8 cellular contexts compared by ENCODE assay signal in genomic region chr7:12623885-12624498, GRCh38. TPM values are rescaled to one million over a fixed set of nuclear protein-coding genes. Genes with fewer than 3 reads are reported as not detected.
DNase-seq lines count a peak whose midpoint lies in the region; ATAC-seq and TF ChIP-seq lines count a peak whose summit lies in the region.

No MANE protein-coding gene starts in this region.

- no peaks in the 10 kb centered on the region for H3K36me3 Mint-ChIP-seq in naive thymus-derived CD4-positive, alpha-beta T cell
- peaks cover 2% of the 10 kb centered on the region for H3K36me3 Mint-ChIP-seq in T-helper 17 cell (ENCODE audit: low read depth)

- H3K4me3 ChIP-seq in astrocyte of the cerebellum (ENCODE audit: low read depth, low read length): no peak overlapping the region
- no peak overlapping the region for H3K4me3 ChIP-seq in naive thymus-derived CD4-positive, alpha-beta T cell (ENCODE audit: low read length)

- H3K4me3 Mint-ChIP-seq in naive thymus-derived CD4-positive, alpha-beta T cell: no peak overlapping the region
- no peak overlapping the region for H3K4me3 Mint-ChIP-seq in T-helper 17 cell

- no peak for DNase-seq in AG09319 (ENCODE audit: extremely low read depth, low read depth)
- peak; percentile 54 for DNase-seq in NAMALWA (ENCODE audit: low spot score)
- DNase-seq in astrocyte of the cerebellum (ENCODE audit: low read depth): no peak
- DNase-seq in medulla oblongata (ENCODE audit: extremely low spot score): peak; percentile 42
- no peak for DNase-seq in activated CD4-positive, CD25-positive, alpha-beta regulatory T cell (lab: John Stamatoyannopoulos, UW)
- no peak for DNase-seq in naive thymus-derived CD4-positive, alpha-beta T cell
- DNase-seq in T-helper 17 cell: no peak

- POLR2A ChIA-PET in naive thymus-derived CD4-positive, alpha-beta T cell (lab: Charles Lee): no interaction called here

- no peak overlapping the region for H3K27ac Mint-ChIP-seq in naive thymus-derived CD4-positive, alpha-beta T cell
- no peak overlapping the region for H3K27ac Mint-ChIP-seq in T-helper 17 cell

- in situ Hi-C loops in astrocyte of the cerebellum (cut with HindIII; ENCODE audit: low sequenced_read_pairs): no loop called here

- no peaks in the 10 kb centered on the region for H3K9me3 Mint-ChIP-seq in naive thymus-derived CD4-positive, alpha-beta T cell

- H3K4me1 ChIP-seq in naive thymus-derived CD4-positive, alpha-beta T cell (ENCODE audit: control insufficient read depth in 2 of 2, insufficient read depth in 2 of 2, low read length in 2 of 2): no peaks in the 10 kb centered on the region

- H3K27me3 Mint-ChIP-seq in naive thymus-derived CD4-positive, alpha-beta T cell: peaks cover 11 to 27% (median 21%) of the 10 kb centered on the region in 5 donors
- peaks cover 22% of the 10 kb centered on the region for H3K27me3 Mint-ChIP-seq in T-helper 17 cell

- CTCF ChIA-PET in naive thymus-derived CD4-positive, alpha-beta T cell (lab: Charles Lee): no interaction called here

- no peaks in the 10 kb centered on the region for H3K4me1 Mint-ChIP-seq in naive thymus-derived CD4-positive, alpha-beta T cell
- H3K4me1 Mint-ChIP-seq in T-helper 17 cell: peaks cover 3% of the 10 kb centered on the region

- ATAC-seq in GM18519 (IDR thresholded peaks at IDR 0.05; ENCODE audit: low FRiP score, unreplicated experiment) (peak; percentile 65), T-helper 17 cell (no peak)
- ATAC-seq in naive thymus-derived CD4-positive, alpha-beta T cell: no peak

- intact Hi-C loops in naive thymus-derived CD4-positive, alpha-beta T cell (cut with micrococcal nuclease): loop anchor here (1.0 kb wide), 2 partner anchors 99 to 100 kb away; no protein-coding TSS in a partner anchor

- H3K9me3 ChIP-seq in naive thymus-derived CD4-positive, alpha-beta T cell (ENCODE audit: control insufficient read depth in 2 of 3, low read length in 3 of 3): no peaks in the 10 kb centered on the region
- no peaks in the 10 kb centered on the region for H3K9me3 ChIP-seq in T-helper 17 cell (ENCODE audit: control insufficient read depth, low read length, poor library complexity, severe bottlenecking)

- no peaks in the 10 kb centered on the region for H3K27me3 ChIP-seq in naive thymus-derived CD4-positive, alpha-beta T cell (ENCODE audit: control insufficient read depth in 2 of 2, insufficient read depth in 2 of 2, low read length in 2 of 2)

- H3K27ac ChIP-seq in naive thymus-derived CD4-positive, alpha-beta T cell (ENCODE audit: low read depth, low read length): no peak overlapping the region

- TF ChIP-seq CTCF in AG09319 (IDR thresholded peaks at IDR 0.05; ENCODE audit: low read depth, low read length): peak; percentile 85
- TF ChIP-seq CTCF in astrocyte of the cerebellum (IDR thresholded peaks at IDR 0.05; ENCODE audit: low read depth, low read length, missing control alignments): peak; percentile 65

- no peaks in the 10 kb centered on the region for H3K36me3 ChIP-seq in naive thymus-derived CD4-positive, alpha-beta T cell (ENCODE audit: control insufficient read depth in 2 of 3, insufficient read depth in 3 of 3, low read length in 3 of 3)

RNA-seq across cellular contexts. Expression of gene SCIN, which starts 53.5 kb away (rescaled TPM):
- total RNA-seq in naive thymus-derived CD4-positive, alpha-beta T cell: under 1 TPM in 4 of 5 experiments, not detected in 1; 0.16 to 0.95 (median 0.35) TPM
- polyA plus RNA-seq in naive thymus-derived CD4-positive, alpha-beta T cell: not detected
- under 1 TPM in 1 of 2 donors, not detected in 1; 0.15 TPM for total RNA-seq in T-helper 17 cell

Comparison
In these comparisons a context has a peak if more than half of its experiments do, and no peak if none do; other contexts are left out.
1. DNase-seq: peak in NAMALWA (single experiment) and medulla oblongata (single experiment); none in AG09319 (single experiment), astrocyte of the cerebellum (single experiment), activated CD4-positive, CD25-positive, alpha-beta regulatory T cell (0 of 4), naive thymus-derived CD4-positive, alpha-beta T cell (0 of 9) and T-helper 17 cell (0 of 3).